Comparison of ENCODE assay signal across 1 cellular context in genomic region chr1:43653893-43654292, GRCh38.
TF ChIP-seq lines count a peak whose summit lies in the region.

No MANE protein-coding gene starts in this region.

TF ChIP-seq in neural cell, 6 proteins besides CTCF, POLR2A, EP300 and RAD21 (continued from another document):
- TF ChIP-seq REST (IDR thresholded peaks at IDR 0.05; ENCODE audit: borderline replicate concordance) = no peak
- no peak for TF ChIP-seq TAF1 (IDR thresholded peaks at IDR 0.05; ENCODE audit: low read depth)
TF ChIP-seq in neural cell: peak in this region for 0.
